16 cellular contexts compared by ENCODE assay signal in the genomic region with DNA sequence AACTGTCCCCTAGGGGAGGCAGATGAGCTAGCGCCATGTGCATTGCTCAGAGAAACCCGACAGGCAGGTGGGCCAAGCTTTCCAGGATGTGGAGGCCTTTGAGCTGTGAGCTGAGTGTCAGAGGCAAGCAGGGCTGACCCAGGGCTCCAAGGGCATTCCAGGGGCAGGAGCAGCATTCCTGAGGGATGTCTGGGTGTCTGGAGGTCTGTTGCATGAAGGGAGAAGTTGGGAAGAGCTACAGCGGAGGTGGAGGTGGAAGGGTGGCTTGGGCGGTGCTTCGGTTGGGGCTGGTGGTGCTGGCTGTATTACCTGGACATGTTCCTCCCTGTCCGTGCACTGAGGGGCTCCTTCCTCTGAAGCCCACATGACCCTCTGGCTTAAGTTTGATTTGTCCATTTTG.
"Had no signal": no experiment of that assay in that cellular context is flagged by ENCODE, and none has a peak within 500 bp of the region (broad histone marks: within the 10 kb centered on the region; RNA-seq: fewer than 3 reads in every experiment).

No MANE protein-coding gene starts in this region.

- H3K27me3 ChIP-seq: transverse colon had no signal

- H3K27me3 Mint-ChIP-seq: activated CD4-positive, alpha-beta T cell treated with anti-CD3 and anti-CD28 coated beads, Interleukin-2, amount 10 ng/mL, durations not matched to agents 24 days and 14 days; activated naive CD8-positive, alpha-beta T cell; naive thymus-derived CD4-positive, alpha-beta T cell; T-cell had no signal

- H3K4me1 Mint-ChIP-seq: T-cell had no signal

- H3K4me3 ChIP-seq: transverse colon had no signal

- H3K4me3 Mint-ChIP-seq: activated CD4-positive, alpha-beta T cell treated with anti-CD3 and anti-CD28 coated beads, Interleukin-2, amount 10 ng/mL, durations not matched to agents 24 days and 14 days; activated naive CD8-positive, alpha-beta T cell; activated T-cell treated with anti-CD3 and anti-CD28 coated beads, Interleukin-2, amount 50 U/mL, for 72 hours; naive thymus-derived CD4-positive, alpha-beta T cell; T-cell had no signal

- H3K9me3 ChIP-seq: transverse colon had no signal

- H3K36me3 ChIP-seq: transverse colon had no signal

- H3K27ac ChIP-seq: transverse colon had no signal

- DNase-seq: activated CD4-positive, alpha-beta T cell treated with anti-CD3 and anti-CD28 coated beads, Interleukin-2, amount 10 ng/mL, durations not matched to agents 24 days and 14 days; activated CD8-positive, alpha-beta memory T cell treated with anti-CD3 and anti-CD28 coated beads, Interleukin-2, amount 50 U/mL, for 4 hours; activated gamma-delta T cell; activated T-cell treated with anti-CD3 and anti-CD28 coated beads, Interleukin-2, amount 50 U/mL, for 72 hours; amniotic stem cell; foreskin melanocyte; mesenchymal stem cell; naive thymus-derived CD4-positive, alpha-beta T cell; retina; stimulated activated CD4-positive, alpha-beta T cell treated with anti-CD3 and anti-CD28 coated beads, Interleukin-2, amount 100 ng/mL, for 24 hours; stimulated activated naive CD8-positive, alpha-beta T cell treated with anti-CD3 and anti-CD28 coated beads, Interleukin-15, Interleukin-2, amounts not matched to agents 100 U/mL and 50 U/mL, for 24 hours; T-cell; T-helper 9 cell; transverse colon had no signal

- H3K9me3 Mint-ChIP-seq: activated CD4-positive, alpha-beta T cell treated with anti-CD3 and anti-CD28 coated beads, Interleukin-2, amount 10 ng/mL, durations not matched to agents 24 days and 14 days; activated T-cell treated with anti-CD3 and anti-CD28 coated beads, Interleukin-2, amount 50 U/mL, for 72 hours; naive thymus-derived CD4-positive, alpha-beta T cell; T-cell had no signal

- H3K27ac Mint-ChIP-seq: activated CD4-positive, alpha-beta T cell treated with anti-CD3 and anti-CD28 coated beads, Interleukin-2, amount 10 ng/mL, durations not matched to agents 24 days and 14 days; activated naive CD8-positive, alpha-beta T cell; activated T-cell treated with anti-CD3 and anti-CD28 coated beads, Interleukin-2, amount 50 U/mL, for 72 hours had no signal

- ATAC-seq: activated T-cell treated with anti-CD3 and anti-CD28 coated beads, Interleukin-2, amount 50 U/mL, for 72 hours; naive thymus-derived CD4-positive, alpha-beta T cell; SK-N-SH treated with all-trans-retinoic acid at 6 μM for 48 hours; T-cell had no signal
